In genomic region chr10:25278180-25278579, GRCh38 we compare ENCODE assay signal across 10 cellular contexts.
"Had no signal": no experiment of that assay in that cellular context is flagged by ENCODE, and none has a peak within 500 bp of the region (broad histone marks: within the 10 kb centered on the region; RNA-seq: fewer than 3 reads in every experiment).

No MANE protein-coding gene starts in this region.

- FAIRE-seq: H1, H54, HTR-8/SVneo, K562 had no signal

- H3K4me3 ChIP-seq: GM23338, K562 had no signal

- DNase-seq: H9, HCEC 1CT, HFFc6, IMR-90, KG1 had no signal

- H2AFZ ChIP-seq: GM23338 had no signal

- ATAC-seq: GM23338, K562 had no signal

- H3K4me2 ChIP-seq: GM23338 had no signal
